8 cellular contexts compared by ENCODE assay signal in genomic region chr2:105545731-105546622, GRCh38.
DNase-seq lines count a peak whose midpoint lies in the region; ATAC-seq and TF ChIP-seq lines count a peak whose summit lies in the region.

No MANE protein-coding gene starts in this region.

- no peaks in the 10 kb centered on the region for H3K79me2 ChIP-seq in PC-9 (ENCODE audit: low read depth)

- 22 to 26% methylated on average over 6 to 10 of the region's 10 CpGs for WGBS in transverse colon (ENCODE audit: low coverage in 1 of 2), 2 donors

- peaks cover 17% of the 10 kb centered on the region; the same call in 1 of the 2 replicates for H3F3A ChIP-seq in PC-9 (ENCODE audit: insufficient read depth, low read depth)

- no peaks in the 10 kb centered on the region for H3K9me3 Mint-ChIP-seq in activated T-cell treated with anti-CD3 and anti-CD28 coated beads, Interleukin-2, amount 50 U/mL, for 4 hours

- TF ChIP-seq CTCF in PC-9 (conservative IDR thresholded peaks at IDR 0.05) (peak; percentile 88), transverse colon (IDR thresholded peaks at IDR 0.05) (peak; percentile 67 to 80 (median 76))

- in situ Hi-C loops in transverse colon (cut with MboI; ENCODE audit: low pct_ligation_motif_present in 1 of 4, low pct_unique_long_range_greater_than_20kb in 1 of 4, low sequenced_read_pairs in 3 of 4): no loop called here

- peaks cover 22% of the 10 kb centered on the region for H3K4me1 ChIP-seq in PC-9 (replicated peaks; ENCODE audit: insufficient read depth)
- no peaks in the 10 kb centered on the region for H3K4me1 ChIP-seq in transverse colon

- no peaks in the 10 kb centered on the region for H3K9me3 ChIP-seq in PC-9 (ENCODE audit: insufficient read depth, low read depth)
- H3K9me3 ChIP-seq in transverse colon: no peaks in the 10 kb centered on the region

- no peaks in the 10 kb centered on the region for H3K27me3 ChIP-seq in PC-9 (ENCODE audit: insufficient read depth, low read depth)
- H3K27me3 ChIP-seq in transverse colon: no peaks in the 10 kb centered on the region

- 0 out of 2 replicates have a peak overlapping the region, but pooled peaks have one; percentile 23 for H3K4me2 ChIP-seq in PC-9

- POLR2A ChIA-PET in PC-9 (lab: Charles Lee; ENCODE audit: unreplicated experiment): interaction anchor here (0.6 kb wide), 1 partner anchor 18 kb away, joined by 4 read pairs; no protein-coding TSS in a partner anchor

- no peaks in the 10 kb centered on the region for H3K36me3 ChIP-seq in PC-9 (ENCODE audit: low read depth)
- H3K36me3 ChIP-seq in transverse colon: no peaks in the 10 kb centered on the region

- no peak overlapping the region for H2AFZ ChIP-seq in PC-9

- H3K4me1 Mint-ChIP-seq in activated T-cell treated with anti-CD3 and anti-CD28 coated beads, Interleukin-2, amount 50 U/mL, for 4 hours (ENCODE audit: low read depth): peaks cover 7% of the 10 kb centered on the region

- H3K4me3 ChIP-seq in PC-9 (no peak overlapping the region), transverse colon (no peak overlapping the region)

- DNase-seq in NCI-H2081 (lab: John Stamatoyannopoulos, UW) (peak; percentile 59 to 65), NCI-H2081 treated with DMSO at 0.1 percent for 48 hours (lab: John Stamatoyannopoulos, UW) (no peak), HUDEP-2 (lab: John Stamatoyannopoulos, UW; ENCODE audit: unreplicated experiment in 76 of 76) (peak in 54 of 76 experiments; percentile 3 to 66 (median 26)), PC-9 (peak; percentile 46 to 63), fibroblast of peridontal ligament (ENCODE audit: extremely low read depth) (peak; percentile 72), occipital lobe (lab: John Stamatoyannopoulos, UW) (peak; percentile 40), transverse colon (peak; percentile 76)
- peak; percentile 61 for DNase-seq in activated T-cell treated with anti-CD3 and anti-CD28 coated beads, Interleukin-2, amount 50 U/mL, for 4 hours

- no peak overlapping the region for H3K27ac ChIP-seq in PC-9
- no peak overlapping the region for H3K27ac ChIP-seq in transverse colon

- TF ChIP-seq POLR2A in transverse colon (IDR thresholded peaks at IDR 0.05): no peak

- H3K9me2 ChIP-seq in PC-9 (ENCODE audit: insufficient read depth): no peaks in the 10 kb centered on the region

- H3K36me3 Mint-ChIP-seq in activated T-cell treated with anti-CD3 and anti-CD28 coated beads, Interleukin-2, amount 50 U/mL, for 4 hours (ENCODE audit: insufficient read depth): no peaks in the 10 kb centered on the region

- peak in 1 of 2 donors; percentile 65 for ATAC-seq in activated T-cell treated with anti-CD3 and anti-CD28 coated beads, Interleukin-2, amount 50 U/mL, for 4 hours

- intact Hi-C loops in PC-9 (cut with micrococcal nuclease; ENCODE audit: unreplicated experiment) (loop anchor here (2.0 to 5.0 kb wide), 2 partner anchors 201 to 259 kb away; no protein-coding TSS in a partner anchor), transverse colon (cut with DNase I; ENCODE audit: low total_unique reads) (loop anchor here (1.0 kb wide), 1 partner anchor 179 kb away; no protein-coding TSS in a partner anchor)

- H4K20me1 ChIP-seq in PC-9 (ENCODE audit: insufficient read depth): no peaks in the 10 kb centered on the region

- H3K4me3 Mint-ChIP-seq in activated T-cell treated with anti-CD3 and anti-CD28 coated beads, Interleukin-2, amount 50 U/mL, for 4 hours: peak overlapping the region; percentile 12

- CTCF ChIA-PET in PC-9 (lab: Charles Lee): no interaction called here

- no peak for TF ChIP-seq EP300 in transverse colon (IDR thresholded peaks at IDR 0.05; ENCODE audit: low read depth)

- BruUV-seq in PC-9 (replicated peaks; lab: Mats Ljungman, UMichigan): no TSS peak

- peaks cover 7% of the 10 kb centered on the region for H3K27me3 Mint-ChIP-seq in activated T-cell treated with anti-CD3 and anti-CD28 coated beads, Interleukin-2, amount 50 U/mL, for 4 hours (ENCODE audit: low read depth)
